ENCODE assay signal across 11 cellular contexts in the genomic region with DNA sequence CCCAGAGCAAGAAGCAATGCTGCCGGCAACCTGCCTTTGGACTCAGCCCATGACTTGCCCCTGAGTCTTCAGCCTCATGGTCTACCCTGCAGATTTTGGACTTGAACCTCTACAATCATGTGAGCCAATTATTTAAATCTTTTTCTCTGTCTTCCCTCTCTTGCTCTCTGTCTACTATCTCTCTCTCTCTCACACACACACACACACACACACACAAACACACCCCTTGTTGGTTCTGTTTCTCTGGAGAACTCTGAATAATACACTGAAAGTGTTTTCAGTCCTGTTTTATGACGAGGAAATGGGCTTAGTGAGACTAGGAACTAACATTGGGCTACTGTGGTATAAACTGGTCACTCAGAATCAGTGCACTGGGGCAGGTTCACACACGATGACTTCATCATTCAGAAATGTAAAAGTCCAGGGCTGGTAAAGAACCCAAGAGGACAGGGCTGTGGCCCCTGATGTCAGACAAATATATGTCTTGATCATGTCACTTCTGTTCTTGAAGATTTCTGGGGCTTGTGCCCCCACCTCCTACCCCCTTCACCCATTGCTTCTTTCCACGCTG.
A peak's percentile ranks its signal among the peaks of the same experiment; 100 is the strongest.
DNase-seq lines count a peak whose midpoint lies in the region; ATAC-seq and TF ChIP-seq lines count a peak whose summit lies in the region.
"Had no signal": no experiment of that assay in that cellular context is flagged by ENCODE, and none has a peak within 500 bp of the region (broad histone marks: within the 10 kb centered on the region; RNA-seq: fewer than 3 reads in every experiment).

No MANE protein-coding gene starts in this region.

- no peaks in the 10 kb centered on the region for H3K27me3 ChIP-seq in left lung

- H3K4me1 ChIP-seq in left lung, result no peaks in the 10 kb centered on the region

- no peak overlapping the region for H3K4me3 ChIP-seq in left lung

- no peaks in the 10 kb centered on the region for H3K9me3 ChIP-seq in left lung

- no peaks in the 10 kb centered on the region for H3K36me3 ChIP-seq in left lung

- DNase-seq in HK-2 (ENCODE audit: unreplicated experiment) (peak; percentile 10), astrocyte of the hippocampus (ENCODE audit: low read depth, low spot score) (peak; percentile 63), left lung (no peak)
- DNase-seq in activated naive CD4-positive, alpha-beta T cell treated with anti-CD3 and anti-CD28 coated beads, Interleukin-2, amount 50 U/mL, for 16 hours, result no peak
- DNase-seq: activated CD8-positive, alpha-beta memory T cell treated with anti-CD3 and anti-CD28 coated beads, Interleukin-2, amount 50 U/mL, for 4 hours; stimulated activated CD4-positive, alpha-beta T cell treated with anti-CD3 and anti-CD28 coated beads, Interleukin-12 subunit alpha, Interleukin-12 subunit beta, amount 100 ng/mL, for 4 hours; T-helper 17 cell had no signal

- ATAC-seq in left lung, result peak; percentile 73
- no peak for ATAC-seq in GM21447 (IDR thresholded peaks at IDR 0.05; ENCODE audit: unreplicated experiment)
- no peak for ATAC-seq in GM18909 (IDR thresholded peaks at IDR 0.05; ENCODE audit: poor library complexity, unreplicated experiment)
- ATAC-seq in HG03108 (IDR thresholded peaks at IDR 0.05; ENCODE audit: unreplicated experiment), result no peak
- ATAC-seq: T-helper 17 cell had no signal

- intact Hi-C loops in left lung (cut with DNase I), result no loop called here

- peak overlapping the region; percentile 96 for H3K27ac ChIP-seq in 22Rv1
- no peak overlapping the region for H3K27ac ChIP-seq in left lung

- no peak for TF ChIP-seq CTCF in 22Rv1 (IDR thresholded peaks at IDR 0.05)
- TF ChIP-seq CTCF in left lung (IDR thresholded peaks at IDR 0.05), result no peak

Comparison
In these comparisons a context has a peak if more than half of its experiments do, and no peak if none do; other contexts are left out.
1. DNase-seq: peak in HK-2 (single experiment) and astrocyte of the hippocampus (single experiment); none in left lung (0 of 2) and activated naive CD4-positive, alpha-beta T cell treated with anti-CD3 and anti-CD28 coated beads, Interleukin-2, amount 50 U/mL, for 16 hours (single experiment).